In the genomic region with DNA sequence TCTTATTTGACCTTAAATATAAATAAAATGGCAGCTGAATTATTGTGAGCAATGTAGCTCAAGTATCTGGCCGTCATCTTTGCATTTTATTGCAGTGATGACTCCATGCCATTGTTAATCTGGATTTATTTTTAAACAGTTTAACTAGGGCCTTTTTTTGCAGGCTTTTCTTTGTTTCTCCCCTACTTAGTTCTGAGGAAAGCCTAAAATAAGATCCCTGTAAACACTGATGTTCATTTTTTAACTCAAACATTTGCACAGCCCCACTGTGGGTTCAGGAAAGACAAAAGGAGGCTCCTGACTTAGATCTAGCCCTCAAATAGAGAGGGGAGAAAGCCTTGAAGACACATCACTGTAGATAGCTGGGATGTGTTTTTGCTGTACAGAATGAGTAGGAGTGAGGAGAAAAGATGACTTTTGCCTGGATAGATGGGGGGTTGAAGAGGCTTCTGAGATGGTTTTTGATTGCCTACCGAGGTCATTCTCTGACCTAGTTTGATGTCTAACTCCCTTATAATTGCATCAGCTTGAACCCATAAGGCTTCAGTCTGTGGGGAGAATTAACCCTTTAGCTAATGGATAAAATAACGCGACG, we compare ENCODE assay signal across 14 cellular contexts.
A peak's percentile ranks its signal among the peaks of the same experiment; 100 is the strongest.
DNase-seq lines count a peak whose midpoint lies in the region; ATAC-seq and TF ChIP-seq lines count a peak whose summit lies in the region.
"Had no signal": no experiment of that assay in that cellular context is flagged by ENCODE, and none has a peak within 500 bp of the region (broad histone marks: within the 10 kb centered on the region; RNA-seq: fewer than 3 reads in every experiment).

No MANE protein-coding gene starts in this region.

- no peak for TF ChIP-seq CTCF in Peyer's patch (IDR thresholded peaks at IDR 0.05)
- no peak for TF ChIP-seq CTCF in mesothelial cell of epicardium (IDR thresholded peaks at IDR 0.05; ENCODE audit: unreplicated experiment)
- no peak for TF ChIP-seq CTCF in GM13977 (IDR thresholded peaks at IDR 0.05; ENCODE audit: extremely low read depth, insufficient read depth, missing control alignments)

- H3K4me1 Mint-ChIP-seq in mesothelial cell of epicardium = peaks cover 52% of the 10 kb centered on the region
- H3K4me1 Mint-ChIP-seq: immature natural killer cell had no signal

- DNase-seq in Peyer's patch (no peak), mesothelial cell of epicardium (ENCODE audit: low spot score in 2 of 2, unreplicated experiment in 2 of 2) (no peak), GM13977 (ENCODE audit: low spot score) (no peak), SKM-1 (lab: John Stamatoyannopoulos, UW; ENCODE audit: unreplicated experiment) (no peak), putamen (ENCODE audit: low spot score) (no peak)
- DNase-seq: activated CD8-positive, alpha-beta memory T cell treated with anti-CD3 and anti-CD28 coated beads, Interleukin-2, amount 50 U/mL, for 48 hours; CD4-positive, alpha-beta T cell; H7; immature natural killer cell; NCI-H2081 treated with DMSO at 0.1 percent for 48 hours had no signal

- H3K27ac Mint-ChIP-seq in mesothelial cell of epicardium = peak overlapping the region; percentile 97
- H3K27ac Mint-ChIP-seq: CD4-positive, alpha-beta T cell; immature natural killer cell had no signal

- H3K27me3 ChIP-seq in Peyer's patch = no peaks in the 10 kb centered on the region
- H3K27me3 ChIP-seq in ectodermal cell (ENCODE audit: control insufficient read depth, insufficient read depth, low read length, poor library complexity, severe bottlenecking) = no peaks in the 10 kb centered on the region
- H3K27me3 ChIP-seq in stomach smooth muscle (ENCODE audit: control insufficient read depth in 1 of 2, insufficient read depth in 2 of 2, low read length in 2 of 2) = no peaks in the 10 kb centered on the region

- no peaks in the 10 kb centered on the region for H3K36me3 ChIP-seq in Peyer's patch
- no peaks in the 10 kb centered on the region for H3K36me3 ChIP-seq in ectodermal cell (ENCODE audit: control insufficient read depth, insufficient read depth, low read length)
- no peaks in the 10 kb centered on the region for H3K36me3 ChIP-seq in stomach smooth muscle (ENCODE audit: control insufficient read depth in 2 of 2, insufficient read depth in 2 of 2, low read length in 2 of 2)

- H3K9ac ChIP-seq in stomach smooth muscle (ENCODE audit: low read length in 2 of 2) = peak overlapping the region in 1 of 2 donors; percentile 19

- H3K9me3 ChIP-seq in Peyer's patch (no peaks in the 10 kb centered on the region), ectodermal cell (ENCODE audit: control insufficient read depth, low read length) (no peaks in the 10 kb centered on the region), stomach smooth muscle (ENCODE audit: control insufficient read depth in 2 of 2, low read length in 2 of 2) (no peaks in the 10 kb centered on the region)

- no peak overlapping the region for H3K4me3 ChIP-seq in Peyer's patch
- H3K4me3 ChIP-seq in ectodermal cell (ENCODE audit: insufficient read depth, low read depth, low read length) = no peak overlapping the region
- no peak overlapping the region for H3K4me3 ChIP-seq in stomach smooth muscle (ENCODE audit: low read length in 2 of 2)

- peaks cover 0 to 46% (median 0%) of the 10 kb centered on the region in 4 donors for H3K4me1 ChIP-seq in Peyer's patch
- H3K4me1 ChIP-seq in ectodermal cell (ENCODE audit: control insufficient read depth, insufficient read depth, low read length) = peaks cover 17% of the 10 kb centered on the region
- peaks cover 21% of the 10 kb centered on the region for H3K4me1 ChIP-seq in stomach smooth muscle (ENCODE audit: control insufficient read depth, insufficient read depth, low read length)

- ATAC-seq in GM18498 (IDR thresholded peaks at IDR 0.05; ENCODE audit: unreplicated experiment) = no peak
- ATAC-seq: Panc1 had no signal

- no peaks in the 10 kb centered on the region for H3K9me3 Mint-ChIP-seq in mesothelial cell of epicardium
- H3K9me3 Mint-ChIP-seq: CD4-positive, alpha-beta T cell; immature natural killer cell had no signal

- H3K27me3 Mint-ChIP-seq in mesothelial cell of epicardium (ENCODE audit: low read depth) = no peaks in the 10 kb centered on the region
- H3K27me3 Mint-ChIP-seq: CD4-positive, alpha-beta T cell had no signal

- H3K36me3 Mint-ChIP-seq in mesothelial cell of epicardium = peaks cover 2% of the 10 kb centered on the region
- H3K36me3 Mint-ChIP-seq: immature natural killer cell had no signal

- TF ChIP-seq POLR2A in Peyer's patch (IDR thresholded peaks at IDR 0.05) = no peak

- peak overlapping the region; percentile 22 for H3K4me3 Mint-ChIP-seq in mesothelial cell of epicardium
- H3K4me3 Mint-ChIP-seq: CD4-positive, alpha-beta T cell; immature natural killer cell had no signal

- WGBS in ectodermal cell, 2 experiments = 84 to 86% methylated on average over 5 of the region's 5 CpGs

- peak overlapping the region; percentile 19 to 76 (median 50) for H3K27ac ChIP-seq in Peyer's patch
- H3K27ac ChIP-seq in ectodermal cell (ENCODE audit: insufficient read depth, low read depth, low read length, poor library complexity, severe bottlenecking) = peak overlapping the region; percentile 83
- peak overlapping the region; percentile 61 for H3K27ac ChIP-seq in stomach smooth muscle (ENCODE audit: low read length)

- in situ Hi-C loops in GM13977 (cut with MboI; ENCODE audit: low pct_unique_long_range_greater_than_20kb, low sequenced_read_pairs, unreplicated experiment) = no loop called here
